In the genomic region with DNA sequence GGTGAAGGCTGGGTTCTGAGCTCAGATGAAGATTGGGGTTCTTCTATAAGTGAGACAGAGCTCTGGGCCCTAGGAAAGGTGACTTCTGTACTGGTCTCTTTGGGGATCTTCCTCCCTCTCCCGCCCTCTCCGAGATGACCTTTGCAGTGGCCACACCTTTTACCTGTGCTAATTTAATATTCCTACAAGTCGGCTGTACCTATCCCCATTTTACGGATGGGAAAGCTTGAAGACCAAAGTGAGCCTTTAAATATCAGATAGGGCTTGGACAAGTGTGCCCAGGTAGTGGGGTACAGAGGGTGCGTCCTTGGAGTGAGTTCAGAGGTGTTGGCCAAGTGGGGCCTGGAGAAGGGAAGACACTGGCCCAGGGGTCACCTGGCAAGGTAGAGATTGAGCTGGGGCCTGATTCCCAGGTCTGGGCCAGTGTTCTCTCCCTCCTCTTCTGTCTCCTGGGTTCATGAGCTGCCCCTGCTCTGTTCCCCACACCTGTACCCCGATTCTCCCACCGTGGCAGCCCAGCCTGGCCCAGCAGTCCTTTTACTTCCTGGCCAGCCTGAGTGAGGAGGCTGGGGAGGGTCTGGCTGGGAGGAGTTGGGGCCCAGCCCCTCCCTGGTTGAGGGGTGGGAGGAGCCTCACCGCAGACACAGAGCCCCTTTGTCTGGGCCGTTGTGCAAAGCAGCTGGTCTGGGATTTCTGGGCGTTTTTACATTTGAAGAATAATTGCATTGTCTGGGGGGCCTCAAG, we compare ENCODE assay signal across 1 cellular context.
TF ChIP-seq lines count a peak whose summit lies in the region.

No MANE protein-coding gene starts in this region.

TF ChIP-seq in IMR-90, 13 proteins besides CTCF, POLR2A, EP300 and RAD21:
- TF ChIP-seq, protein P1, sequence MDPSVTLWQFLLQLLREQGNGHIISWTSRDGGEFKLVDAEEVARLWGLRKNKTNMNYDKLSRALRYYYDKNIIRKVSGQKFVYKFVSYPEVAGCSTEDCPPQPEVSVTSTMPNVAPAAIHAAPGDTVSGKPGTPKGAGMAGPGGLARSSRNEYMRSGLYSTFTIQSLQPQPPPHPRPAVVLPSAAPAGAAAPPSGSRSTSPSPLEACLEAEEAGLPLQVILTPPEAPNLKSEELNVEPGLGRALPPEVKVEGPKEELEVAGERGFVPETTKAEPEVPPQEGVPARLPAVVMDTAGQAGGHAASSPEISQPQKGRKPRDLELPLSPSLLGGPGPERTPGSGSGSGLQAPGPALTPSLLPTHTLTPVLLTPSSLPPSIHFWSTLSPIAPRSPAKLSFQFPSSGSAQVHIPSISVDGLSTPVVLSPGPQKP (IDR thresholded peaks at IDR 0.05; ENCODE audit: borderline replicate concordance, low read depth, low read length) = no peak
- no peak for TF ChIP-seq BHLHE40 (IDR thresholded peaks at IDR 0.05; ENCODE audit: low read depth, low read length)
- TF ChIP-seq, protein P2, sequence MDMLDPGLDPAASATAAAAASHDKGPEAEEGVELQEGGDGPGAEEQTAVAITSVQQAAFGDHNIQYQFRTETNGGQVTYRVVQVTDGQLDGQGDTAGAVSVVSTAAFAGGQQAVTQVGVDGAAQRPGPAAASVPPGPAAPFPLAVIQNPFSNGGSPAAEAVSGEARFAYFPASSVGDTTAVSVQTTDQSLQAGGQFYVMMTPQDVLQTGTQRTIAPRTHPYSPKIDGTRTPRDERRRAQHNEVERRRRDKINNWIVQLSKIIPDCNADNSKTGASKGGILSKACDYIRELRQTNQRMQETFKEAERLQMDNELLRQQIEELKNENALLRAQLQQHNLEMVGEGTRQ (IDR thresholded peaks at IDR 0.05; ENCODE audit: low read depth, low read length) = no peak
- no peak for TF ChIP-seq RCOR1 (IDR thresholded peaks at IDR 0.05; ENCODE audit: insufficient replicate concordance, low read length)
- TF ChIP-seq CEBPB (IDR thresholded peaks at IDR 0.05; ENCODE audit: low read depth, low read length) = no peak
- TF ChIP-seq FOS (IDR thresholded peaks at IDR 0.05; ENCODE audit: low read depth, low read length) = no peak
- TF ChIP-seq MAFK (IDR thresholded peaks at IDR 0.05; ENCODE audit: low read depth, low read length) = no peak
- TF ChIP-seq RFX5 (IDR thresholded peaks at IDR 0.05; ENCODE audit: low read depth, low read length) = no peak
- TF ChIP-seq MXI1 (IDR thresholded peaks at IDR 0.05; ENCODE audit: borderline replicate concordance, low read depth, low read length) = no peak
- TF ChIP-seq SMC3 (IDR thresholded peaks at IDR 0.05; ENCODE audit: low read depth, low read length) = no peak
- no peak for TF ChIP-seq CHD1 (IDR thresholded peaks at IDR 0.05; ENCODE audit: low read depth, low read length)
- TF ChIP-seq NFE2L2 (IDR thresholded peaks at IDR 0.05; ENCODE audit: low read depth, low read length) = no peak
- TF ChIP-seq MAZ (IDR thresholded peaks at IDR 0.05; ENCODE audit: borderline replicate concordance, low read depth, low read length) = no peak
